ENCODE assay signal across 28 cellular contexts in the genomic region with DNA sequence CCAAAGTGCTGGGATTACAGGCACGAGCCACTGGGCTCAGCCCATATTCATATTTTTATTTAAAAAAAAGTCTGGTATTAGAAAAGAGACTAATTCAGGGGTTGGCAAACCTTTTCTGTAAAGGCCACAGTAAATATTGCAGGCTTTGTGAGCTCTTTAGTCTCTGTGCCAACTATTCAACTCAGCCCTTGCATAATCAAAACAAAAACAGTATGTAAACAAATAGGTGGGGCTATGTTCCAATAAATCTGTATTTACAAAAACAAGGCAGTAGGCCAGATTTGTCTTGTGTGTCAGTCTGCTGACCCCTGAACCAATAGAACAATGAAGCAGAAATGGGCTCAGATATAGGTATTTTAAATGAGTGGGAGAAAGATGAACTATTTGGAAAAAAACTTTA. TPM values are rescaled to one million over a fixed set of nuclear protein-coding genes. Genes with fewer than 3 reads are reported as not detected.
DNase-seq lines count a peak whose midpoint lies in the region; ATAC-seq, FAIRE-seq and TF ChIP-seq lines count a peak whose summit lies in the region.
"Had no signal": no experiment of that assay in that cellular context is flagged by ENCODE, and none has a peak within 500 bp of the region (broad histone marks: within the 10 kb centered on the region; RNA-seq: fewer than 3 reads in every experiment).

No MANE protein-coding gene starts in this region.

- H3K27me3 ChIP-seq in PC-3 (ENCODE audit: low read length): no peaks in the 10 kb centered on the region
- H3K27me3 ChIP-seq: cardiac muscle cell, gastrocnemius medialis, left lung, right atrium auricular region had no signal

- 0 out of 2 replicates have a peak, but pooled peaks cover 4% of the 10 kb centered on the region for H3K4me1 ChIP-seq in PC-3 (ENCODE audit: insufficient read depth, low read length)
- H3K4me1 ChIP-seq: left lung had no signal

- no peaks in the 10 kb centered on the region for H3F3A ChIP-seq in PC-3 (ENCODE audit: low read length, unreplicated experiment)

- intact Hi-C loops in PC-3 (cut with micrococcal nuclease): no loop called here

- H3K4me3 ChIP-seq in PC-3 (ENCODE audit: low read length): no peak overlapping the region
- H3K4me3 ChIP-seq: cardiac muscle cell, gastrocnemius medialis, left lung, right atrium auricular region, thoracic aorta had no signal

- H2AFZ ChIP-seq in PC-3 (ENCODE audit: low read length): no peak overlapping the region

- H3K4me1 Mint-ChIP-seq in osteocyte (ENCODE audit: unreplicated experiment): peaks cover 22% of the 10 kb centered on the region
- H3K4me1 Mint-ChIP-seq: immature natural killer cell; naive thymus-derived CD8-positive, alpha-beta T cell; stimulated activated naive B cell treated with anti-CD40 and anti-IgM and Interleukin-4, amounts not matched to agents 10 μg/mL and 1 μg/mL and 100 μg/mL, for 72 hours had no signal

- H3K4me2 ChIP-seq in PC-3 (ENCODE audit: low read length): no peak overlapping the region

- TF ChIP-seq POLR2A in GM12891 (IDR thresholded peaks at IDR 0.05; ENCODE audit: low read depth, low read length): no peak

- H3K4me3 Mint-ChIP-seq in osteocyte (ENCODE audit: unreplicated experiment): no peak overlapping the region
- H3K4me3 Mint-ChIP-seq: activated naive CD4-positive, alpha-beta T cell treated with anti-CD3 and anti-CD28 coated beads for 36 hours; activated T-cell treated with anti-CD3 and anti-CD28 coated beads, Interleukin-2, amount 50 U/mL, for 4 hours; immature natural killer cell; naive thymus-derived CD8-positive, alpha-beta T cell; stimulated activated naive B cell treated with anti-CD40 and anti-IgM and Interleukin-4, amounts not matched to agents 10 μg/mL and 1 μg/mL and 100 μg/mL, for 72 hours; T-helper 2 cell treated with Interferon-gamma antibody and Interleukin-4, amounts not matched to agents 5 μg/mL and 100 μg/mL, for 36 hours had no signal

- peak; percentile 27; the same call in 1 of the 2 replicates for ATAC-seq in PC-3
- ATAC-seq: activated T-cell treated with anti-CD3 and anti-CD28 coated beads, Interleukin-2, amount 50 U/mL, for 4 hours; gastrocnemius medialis; HCT116; left lung; naive thymus-derived CD8-positive, alpha-beta T cell; Right ventricle myocardium inferior; stimulated activated naive B cell treated with anti-CD40 and anti-IgM and Interleukin-4, amounts not matched to agents 10 μg/mL and 1 μg/mL and 100 μg/mL, for 72 hours had no signal

- FAIRE-seq in GM12891 (lab: Jason Lieb, UNC): no peak

- peak overlapping the region; percentile 24 for H3K27ac Mint-ChIP-seq in osteocyte (ENCODE audit: unreplicated experiment)
- H3K27ac Mint-ChIP-seq: activated naive CD4-positive, alpha-beta T cell treated with anti-CD3 and anti-CD28 coated beads for 36 hours; immature natural killer cell; naive thymus-derived CD8-positive, alpha-beta T cell; stimulated activated naive B cell treated with anti-CD40 and anti-IgM and Interleukin-4, amounts not matched to agents 10 μg/mL and 1 μg/mL and 100 μg/mL, for 72 hours; T-helper 2 cell treated with Interferon-gamma antibody and Interleukin-4, amounts not matched to agents 5 μg/mL and 100 μg/mL, for 36 hours had no signal

- TF ChIP-seq CTCF in PC-3 (conservative IDR thresholded peaks at IDR 0.05; ENCODE audit: low read depth, low read length) (no peak), osteocyte (IDR thresholded peaks at IDR 0.05) (no peak)

- POLR2A ChIA-PET in PC-3 (lab: Charles Lee; ENCODE audit: unreplicated experiment): no interaction called here

- peaks cover 22% of the 10 kb centered on the region; the same call in 1 of the 2 replicates for H4K20me1 ChIP-seq in PC-3 (ENCODE audit: low read length)

- no peaks in the 10 kb centered on the region for H3K36me3 Mint-ChIP-seq in osteocyte (ENCODE audit: unreplicated experiment)
- H3K36me3 Mint-ChIP-seq: immature natural killer cell; naive thymus-derived CD8-positive, alpha-beta T cell; stimulated activated naive B cell treated with anti-CD40 and anti-IgM and Interleukin-4, amounts not matched to agents 10 μg/mL and 1 μg/mL and 100 μg/mL, for 72 hours had no signal

- H3K27me3 Mint-ChIP-seq in osteocyte (ENCODE audit: unreplicated experiment): no peaks in the 10 kb centered on the region

- H3K79me2 ChIP-seq in PC-3 (ENCODE audit: low read length): peaks cover 38% of the 10 kb centered on the region

- peaks cover 3% of the 10 kb centered on the region for H3K9me3 Mint-ChIP-seq in osteocyte (ENCODE audit: unreplicated experiment)
- H3K9me3 Mint-ChIP-seq: activated naive CD4-positive, alpha-beta T cell treated with anti-CD3 and anti-CD28 coated beads for 36 hours; immature natural killer cell had no signal

- no peaks in the 10 kb centered on the region for H3K36me3 ChIP-seq in PC-3 (ENCODE audit: low read depth, low read length)
- H3K36me3 ChIP-seq: cardiac muscle cell, gastrocnemius medialis, left lung, right atrium auricular region, thoracic aorta had no signal

- no peak overlapping the region for H3K27ac ChIP-seq in PC-3 (ENCODE audit: low read length)
- H3K27ac ChIP-seq: cardiac muscle cell, epithelial cell of prostate, gastrocnemius medialis, left lung, right atrium auricular region, thoracic aorta, VCaP had no signal

- H3K9ac ChIP-seq in PC-3 (ENCODE audit: low read length): no peak overlapping the region

- DNase-seq in HuH-7 (ENCODE audit: low spot score) (peak; percentile 31), PC-3 (peak; percentile 35), fibroblast of gingiva (ENCODE audit: low read depth) (peak; percentile 65), osteocyte (ENCODE audit: extremely low spot score, unreplicated experiment) (no peak), NCI-H345 treated with DMSO at 0.1 percent for 48 hours (lab: John Stamatoyannopoulos, UW; ENCODE audit: unreplicated experiment) (no peak), GM12891 (ENCODE audit: insufficient read length, low spot score) (no peak), NCI-H2171 treated with DMSO at 0.1 percent for 48 hours (lab: John Stamatoyannopoulos, UW) (no peak)
- DNase-seq: activated CD4-positive, alpha-beta T cell treated with anti-CD3 and anti-CD28 coated beads for 48 hours; activated naive CD4-positive, alpha-beta T cell treated with anti-CD3 and anti-CD28 coated beads for 36 hours; activated T-cell treated with anti-CD3 and anti-CD28 coated beads, Interleukin-2, amount 50 U/mL, for 4 hours; dermis blood vessel endothelial cell; gastrocnemius medialis; hippocampal formation; immature natural killer cell; left lung; midbrain; naive thymus-derived CD8-positive, alpha-beta T cell; NCI-H1417 treated with DMSO at 0.1 percent for 48 hours; stimulated activated CD4-positive, alpha-beta T cell treated with anti-CD3 and anti-CD28 coated beads, Interleukin-4, amount 100 ng/mL, for 24 hours; stimulated activated naive B cell treated with anti-CD40 and anti-IgM and Interleukin-4, amounts not matched to agents 10 μg/mL and 1 μg/mL and 100 μg/mL, for 72 hours had no signal

- CTCF ChIA-PET in PC-3 (lab: Charles Lee): no interaction called here

- H3K9me2 ChIP-seq in PC-3 (replicated peaks; ENCODE audit: low read length): no peaks in the 10 kb centered on the region

- no peaks in the 10 kb centered on the region for H3K9me3 ChIP-seq in PC-3 (ENCODE audit: low read length)
- H3K9me3 ChIP-seq: gastrocnemius medialis, left lung, right atrium auricular region, thoracic aorta had no signal

- BruUV-seq in PC-3 (replicated peaks; lab: Mats Ljungman, UMichigan): no TSS peak

TF ChIP-seq in GM12891, 5 proteins besides CTCF, POLR2A, EP300 and RAD21:
- TF ChIP-seq PAX5 (IDR thresholded peaks at IDR 0.05; ENCODE audit: insufficient read depth, low read length, severe bottlenecking): no peak
- no peak for TF ChIP-seq POLR2AphosphoS5 (IDR thresholded peaks at IDR 0.05; ENCODE audit: low read depth, low read length)
- no peak for TF ChIP-seq TAF1 (IDR thresholded peaks at IDR 0.05; ENCODE audit: low read depth, low read length)
- no peak for TF ChIP-seq POU2F2 (IDR thresholded peaks at IDR 0.05; ENCODE audit: low read depth, low read length)
- no peak for TF ChIP-seq SPI1 (IDR thresholded peaks at IDR 0.05; ENCODE audit: low read depth, low read length)

RNA-seq across cellular contexts. Expression of a gene that starts 49.3 kb away (rescaled TPM):
- total RNA-seq in PC-3 (2014; rRNA removed) (32.0 and 42.1 TPM in 2 replicates), osteocyte (92.8 and 95.7 TPM in 2 replicates)
- polyA plus RNA-seq in GM12891 (2012; ENCODE audit: low read depth, missing spikeins): 0.05 TPM

Comparison
In these comparisons a context has a peak if more than half of its experiments do, and no peak if none do; other contexts are left out.
1. DNase-seq: peak in HuH-7 (single experiment), PC-3 (single experiment) and fibroblast of gingiva (single experiment); none in osteocyte (single experiment), NCI-H345 treated with DMSO at 0.1 percent for 48 hours (single experiment), GM12891 (single experiment) and NCI-H2171 treated with DMSO at 0.1 percent for 48 hours (single experiment).